ENCODE assay signal across 16 cellular contexts in the genomic region with DNA sequence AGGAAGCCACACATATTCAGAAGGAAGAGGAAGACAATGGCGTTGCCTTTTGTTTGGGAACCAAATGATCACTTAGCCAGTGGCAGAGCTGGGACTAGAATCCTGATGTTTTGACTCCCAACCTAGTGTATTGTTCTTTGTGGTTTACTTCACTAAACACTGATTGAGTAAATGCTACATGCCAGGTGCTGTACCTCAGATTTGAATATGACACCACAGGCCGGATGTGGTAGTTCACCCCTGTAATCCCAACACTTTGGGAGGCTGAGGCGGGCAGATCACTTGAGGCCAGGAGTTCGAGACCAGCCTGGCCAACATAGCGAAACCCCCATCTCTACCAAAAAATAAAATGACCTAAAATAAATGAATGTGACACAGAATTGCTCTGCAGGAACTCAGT. TPM values are rescaled to one million over a fixed set of nuclear protein-coding genes. Genes with fewer than 3 reads are reported as not detected.
DNase-seq lines count a peak whose midpoint lies in the region; ATAC-seq and TF ChIP-seq lines count a peak whose summit lies in the region.
"Had no signal": no experiment of that assay in that cellular context is flagged by ENCODE, and none has a peak within 500 bp of the region (broad histone marks: within the 10 kb centered on the region; RNA-seq: fewer than 3 reads in every experiment).

No MANE protein-coding gene starts in this region.

- H3K4me3 ChIP-seq in mucosa of descending colon (no peak overlapping the region), HAP-1 (no peak overlapping the region)
- H3K4me3 ChIP-seq: PC-9 had no signal

- no peak for TF ChIP-seq CTCF in mucosa of descending colon (IDR thresholded peaks at IDR 0.05)

- no peaks in the 10 kb centered on the region for H3K27me3 Mint-ChIP-seq in activated CD4-positive, alpha-beta T cell treated with anti-CD3 and anti-CD28 coated beads, Interleukin-2, amount 10 ng/mL, durations not matched to agents 7 days and 5 days
- peaks cover 0 to 12% of the 10 kb centered on the region in 2 donors for H3K27me3 Mint-ChIP-seq in T-cell
- H3K27me3 Mint-ChIP-seq: activated B cell treated with CpG ODN at 0.5 μM for 24 hours had no signal

- no peaks in the 10 kb centered on the region for H3K9me3 ChIP-seq in mucosa of descending colon
- no peaks in the 10 kb centered on the region for H3K9me3 ChIP-seq in HAP-1

- intact Hi-C loops in mucosa of descending colon (cut with DNase I, micrococcal nuclease): no loop called here

- no peak overlapping the region for H3K4me3 Mint-ChIP-seq in activated CD4-positive, alpha-beta T cell treated with anti-CD3 and anti-CD28 coated beads, Interleukin-2, amount 10 ng/mL, durations not matched to agents 7 days and 5 days
- no peak overlapping the region for H3K4me3 Mint-ChIP-seq in T-cell
- H3K4me3 Mint-ChIP-seq: activated B cell treated with CpG ODN at 0.5 μM for 24 hours; activated T-cell treated with anti-CD3 and anti-CD28 coated beads, Interleukin-2, amount 50 U/mL, for 4 hours had no signal

- peaks cover 9% of the 10 kb centered on the region for H3K36me3 Mint-ChIP-seq in activated CD4-positive, alpha-beta T cell treated with anti-CD3 and anti-CD28 coated beads, Interleukin-2, amount 10 ng/mL, durations not matched to agents 7 days and 5 days (ENCODE audit: low read depth)
- peaks cover 3% of the 10 kb centered on the region for H3K36me3 Mint-ChIP-seq in T-cell

- H3K9me3 Mint-ChIP-seq in activated CD4-positive, alpha-beta T cell treated with anti-CD3 and anti-CD28 coated beads, Interleukin-2, amount 10 ng/mL, durations not matched to agents 7 days and 5 days: no peaks in the 10 kb centered on the region
- no peaks in the 10 kb centered on the region for H3K9me3 Mint-ChIP-seq in T-cell
- H3K9me3 Mint-ChIP-seq: activated B cell treated with CpG ODN at 0.5 μM for 24 hours; activated T-cell treated with anti-CD3 and anti-CD28 coated beads, Interleukin-2, amount 50 U/mL, for 4 hours had no signal

- peak overlapping the region; percentile 65 for H3K27ac Mint-ChIP-seq in activated CD4-positive, alpha-beta T cell treated with anti-CD3 and anti-CD28 coated beads, Interleukin-2, amount 10 ng/mL, durations not matched to agents 7 days and 5 days
- H3K27ac Mint-ChIP-seq in T-cell: peak overlapping the region; percentile 19 to 67
- H3K27ac Mint-ChIP-seq: activated B cell treated with CpG ODN at 0.5 μM for 24 hours had no signal

- H3K4me1 ChIP-seq in mucosa of descending colon (ENCODE audit: low read depth): no peaks in the 10 kb centered on the region
- H3K4me1 ChIP-seq in HAP-1: no peaks in the 10 kb centered on the region
- H3K4me1 ChIP-seq: foreskin keratinocyte had no signal

- ATAC-seq in GM21447 (IDR thresholded peaks at IDR 0.05; ENCODE audit: unreplicated experiment) (peak; percentile 60), T-cell (replicated peaks in 1 of 4) (peak in 1 of 4 experiments; percentile 33), mucosa of descending colon (peak; percentile 23), HG02678 (IDR thresholded peaks at IDR 0.05; ENCODE audit: unreplicated experiment) (no peak)

- POLR2A ChIA-PET in activated CD4-positive, alpha-beta T cell treated with anti-CD3 and anti-CD28 coated beads, Interleukin-2, amount 10 ng/mL, durations not matched to agents 7 days and 5 days (lab: Charles Lee): no interaction called here
- POLR2A ChIA-PET in T-cell (lab: Charles Lee): no interaction called here

- H3K36me3 ChIP-seq in mucosa of descending colon (ENCODE audit: low read depth): no peaks in the 10 kb centered on the region
- H3K36me3 ChIP-seq in HAP-1 (replicated peaks): peaks cover 23% of the 10 kb centered on the region

- CTCF ChIA-PET in activated CD4-positive, alpha-beta T cell treated with anti-CD3 and anti-CD28 coated beads, Interleukin-2, amount 10 ng/mL, durations not matched to agents 7 days and 5 days (lab: Charles Lee): interaction anchor here (0.5 to 1.4 kb wide), 3 partner anchors 13 to 137 kb away, joined by 3 read pairs; no protein-coding TSS in a partner anchor
- CTCF ChIA-PET in T-cell (lab: Charles Lee): interaction anchor here (0.8 to 1.1 kb wide), 4 partner anchors 9 to 95 kb away, joined by 3 to 6 read pairs (median 3); partner anchors contain the start of genes RNF113A (in 1 of the 2) and RPL39 (in 1 of the 2)

- H3K27me3 ChIP-seq in HAP-1 (ENCODE audit: low read depth): no peaks in the 10 kb centered on the region
- H3K27me3 ChIP-seq: foreskin keratinocyte had no signal

- peaks cover 19% of the 10 kb centered on the region for H3K4me1 Mint-ChIP-seq in activated CD4-positive, alpha-beta T cell treated with anti-CD3 and anti-CD28 coated beads, Interleukin-2, amount 10 ng/mL, durations not matched to agents 7 days and 5 days
- H3K4me1 Mint-ChIP-seq in T-cell: peaks cover 13 to 21% (median 21%) of the 10 kb centered on the region in 3 donors

- peak; percentile 10 for DNase-seq in activated CD4-positive, alpha-beta T cell treated with anti-CD3 and anti-CD28 coated beads, Interleukin-2, amount 10 ng/mL, durations not matched to agents 7 days and 5 days
- DNase-seq in activated CD4-positive, alpha-beta T cell treated with anti-CD3 and anti-CD28 coated beads, Interleukin-2, amount 50 U/mL, for 4 hours: no peak
- DNase-seq in T-cell (no peak), mucosa of descending colon (no peak), HAP-1 (ENCODE audit: low spot score in 2 of 2) (no peak), activated gamma-delta T cell (lab: John Stamatoyannopoulos, UW) (no peak)
- DNase-seq: activated B cell treated with CpG ODN at 0.5 μM for 24 hours; COR-L47; effector memory CD4-positive, alpha-beta T cell had no signal

- in situ Hi-C loops in HAP-1 (cut with MboI; ENCODE audit: low sequenced_read_pairs): no loop called here

RNA-seq across cellular contexts. Expression of gene NDUFA1, which starts 8.4 kb away (rescaled TPM):
- total RNA-seq in activated CD4-positive, alpha-beta T cell treated with anti-CD3 and anti-CD28 coated beads, Interleukin-2, amount 10 ng/mL, durations not matched to agents 7 days and 5 days: 100 to 1,000 TPM in 1 of 2 experiments, 10 to 100 TPM in 1; 64.9 to 104 TPM
- total RNA-seq in T-cell (10 to 100 TPM; 56.3 to 60.8 (median 58.0) TPM), mucosa of descending colon (100 to 1,000 TPM; 157 to 191 (median 187) TPM)

RNA-seq across cellular contexts. Expression of gene RNF113A, which starts 8.5 kb away (rescaled TPM):
- total RNA-seq in activated CD4-positive, alpha-beta T cell treated with anti-CD3 and anti-CD28 coated beads, Interleukin-2, amount 10 ng/mL, durations not matched to agents 7 days and 5 days: 10 to 100 TPM; 28.8 to 30.4 TPM
- total RNA-seq in T-cell: 10 to 100 TPM; 23.4 to 40.5 (median 36.5) TPM
- 10 to 100 TPM; 12.2 to 13.5 (median 12.6) TPM for total RNA-seq in mucosa of descending colon

RNA-seq across cellular contexts. Expression of gene AKAP14, which starts 15.6 kb away (rescaled TPM):
- not detected for total RNA-seq in activated CD4-positive, alpha-beta T cell treated with anti-CD3 and anti-CD28 coated beads, Interleukin-2, amount 10 ng/mL, durations not matched to agents 7 days and 5 days
- total RNA-seq in T-cell (not detected), mucosa of descending colon (not detected)
- total RNA-seq: A172; activated B cell treated with CpG ODN at 0.5 μM for 24 hours; activated T-cell treated with anti-CD3 and anti-CD28 coated beads, Interleukin-2, amount 50 U/mL, for 4 hours; foreskin keratinocyte; skeletal muscle tissue had no signal

RNA-seq across cellular contexts. Expression of gene UPF3B, which starts 27.3 kb away (rescaled TPM):
- 10 to 100 TPM; 11.8 to 12.3 TPM for total RNA-seq in activated CD4-positive, alpha-beta T cell treated with anti-CD3 and anti-CD28 coated beads, Interleukin-2, amount 10 ng/mL, durations not matched to agents 7 days and 5 days
- total RNA-seq in T-cell: 10 to 100 TPM in 2 of 5 donors, 1 to 10 TPM in 3; 7.2 to 11.8 (median 9.6) TPM
- 10 to 100 TPM in 1 of 3 donors, 1 to 10 TPM in 2; 7.2 to 11.1 (median 8.8) TPM for total RNA-seq in mucosa of descending colon
